In genomic region chr7:37577901-37578300, GRCh38 we compare ENCODE assay signal across 16 cellular contexts.
DNase-seq lines count a peak whose midpoint lies in the region; ATAC-seq and TF ChIP-seq lines count a peak whose summit lies in the region.
"Had no signal": no experiment of that assay in that cellular context is flagged by ENCODE, and none has a peak within 500 bp of the region (broad histone marks: within the 10 kb centered on the region; RNA-seq: fewer than 3 reads in every experiment).

No MANE protein-coding gene starts in this region.

- no peak overlapping the region for H3K23ac ChIP-seq in mesendoderm (ENCODE audit: low read length)

- H3K18ac ChIP-seq in mesendoderm (ENCODE audit: low read length), result no peak overlapping the region

- peaks cover 15% of the 10 kb centered on the region for H3K4me1 Mint-ChIP-seq in WTC11
- H3K4me1 Mint-ChIP-seq: CD8-positive, alpha-beta memory T cell; IgD-negative memory B cell had no signal

- no peak overlapping the region for H3K4ac ChIP-seq in mesendoderm (ENCODE audit: low read depth, low read length)

- TF ChIP-seq CTCF in WTC11 (IDR thresholded peaks at IDR 0.05), result no peak
- TF ChIP-seq CTCF in suprapubic skin (IDR thresholded peaks at IDR 0.05), result no peak

- H3K56ac ChIP-seq in mesendoderm (ENCODE audit: low read length), result no peak overlapping the region

- TF ChIP-seq EP300 in suprapubic skin (IDR thresholded peaks at IDR 0.05), result no peak

- H3K4me1 ChIP-seq in HUES6 (ENCODE audit: control insufficient read depth, insufficient read depth, low read length), result peaks cover 9% of the 10 kb centered on the region
- no peaks in the 10 kb centered on the region for H3K4me1 ChIP-seq in mesendoderm (ENCODE audit: control insufficient read depth, low read depth, low read length)
- H3K4me1 ChIP-seq in suprapubic skin, result no peaks in the 10 kb centered on the region
- H3K4me1 ChIP-seq: BLaER1, Caco-2 had no signal

- CTCF ChIA-PET in WTC11 (lab: Charles Lee), result interaction anchor here (0.8 to 1.7 kb wide), 5 partner anchors 25 to 753 kb away, joined by 3 to 6 read pairs (median 3); no protein-coding TSS in a partner anchor

- H3K4me3 ChIP-seq in HUES6 (ENCODE audit: low read depth, low read length) (no peak overlapping the region), mesendoderm (ENCODE audit: low read length) (no peak overlapping the region), suprapubic skin (no peak overlapping the region)
- H3K4me3 ChIP-seq: BLaER1 had no signal

- H3K36me3 Mint-ChIP-seq in WTC11, result no peaks in the 10 kb centered on the region
- H3K36me3 Mint-ChIP-seq: CD8-positive, alpha-beta memory T cell had no signal

- 0 out of 2 replicates have a peak overlapping the region, but pooled peaks have one; percentile 22 for H3K27ac ChIP-seq in HUES6 (ENCODE audit: low read depth, low read length)
- H3K27ac ChIP-seq in mesendoderm (ENCODE audit: low read depth, low read length), result no peak overlapping the region
- no peak overlapping the region for H3K27ac ChIP-seq in suprapubic skin
- H3K27ac ChIP-seq: BLaER1, HL-60 had no signal

- H3K9ac ChIP-seq in HUES6 (ENCODE audit: low read length) (no peak overlapping the region), mesendoderm (ENCODE audit: low read length) (no peak overlapping the region)
- H3K9ac ChIP-seq: BLaER1 had no signal

- ATAC-seq in WTC11, result peak; percentile 85
- ATAC-seq: HCT116 had no signal

- intact Hi-C loops in posterior cingulate gyrus (cut with DNase I), result no loop called here

- H3K79me2 ChIP-seq in mesendoderm (ENCODE audit: control insufficient read depth, insufficient read depth, low read length), result no peaks in the 10 kb centered on the region

- no peak overlapping the region for H3K4me3 Mint-ChIP-seq in WTC11
- H3K4me3 Mint-ChIP-seq: CD8-positive, alpha-beta memory T cell; IgD-negative memory B cell had no signal

- H3K9me3 ChIP-seq in HUES6 (ENCODE audit: control insufficient read depth, insufficient read depth, low read depth, low read length) (no peaks in the 10 kb centered on the region), suprapubic skin (no peaks in the 10 kb centered on the region)
- H3K9me3 ChIP-seq: BLaER1, Caco-2 had no signal

- H3K36me3 ChIP-seq in HUES6 (ENCODE audit: control insufficient read depth, insufficient read depth, low read length) (no peaks in the 10 kb centered on the region), mesendoderm (ENCODE audit: control insufficient read depth, insufficient read depth, low read length) (no peaks in the 10 kb centered on the region), suprapubic skin (no peaks in the 10 kb centered on the region)
- H3K36me3 ChIP-seq: BLaER1 had no signal

- H3K27me3 ChIP-seq in HUES6 (ENCODE audit: control insufficient read depth, insufficient read depth, low read length) (no peaks in the 10 kb centered on the region), mesendoderm (ENCODE audit: insufficient read depth, low read length, poor library complexity) (no peaks in the 10 kb centered on the region), suprapubic skin (no peaks in the 10 kb centered on the region)
- H3K27me3 ChIP-seq: BLaER1 had no signal

- no peak overlapping the region for H2BK5ac ChIP-seq in mesendoderm (ENCODE audit: low read length)

- no peak for DNase-seq in WTC11 (ENCODE audit: low spot score)
- peak; percentile 26 for DNase-seq in mesendoderm
- DNase-seq in NCI-H345 (lab: John Stamatoyannopoulos, UW), result no peak
- no peak for DNase-seq in suprapubic skin (ENCODE audit: low spot score in 2 of 2)
- DNase-seq in DMS79 treated with DMSO at 0.1 percent for 48 hours (lab: John Stamatoyannopoulos, UW), result no peak
- DNase-seq in posterior cingulate gyrus, result no peak
- DNase-seq: AML-193; Caco-2; CD8-positive, alpha-beta memory T cell; GF-D8; KG1 had no signal

- H2BK120ac ChIP-seq in mesendoderm (ENCODE audit: low read depth, low read length), result no peak overlapping the region

- H2AK5ac ChIP-seq in mesendoderm (ENCODE audit: low read length), result no peak overlapping the region

- H2BK15ac ChIP-seq in mesendoderm (replicated peaks; ENCODE audit: low read depth), result no peak overlapping the region

- no peak overlapping the region for H4K5ac ChIP-seq in mesendoderm (ENCODE audit: low read length)

- no peaks in the 10 kb centered on the region for H3K27me3 Mint-ChIP-seq in WTC11 (ENCODE audit: low read depth)

- H3K9me3 Mint-ChIP-seq in WTC11, result no peaks in the 10 kb centered on the region
- H3K9me3 Mint-ChIP-seq: CD8-positive, alpha-beta memory T cell; IgD-negative memory B cell had no signal

- POLR2A ChIA-PET in WTC11 (lab: Charles Lee), result no interaction called here

- no peaks in the 10 kb centered on the region for H3K79me1 ChIP-seq in mesendoderm (ENCODE audit: low read length)

- H4K8ac ChIP-seq in mesendoderm (ENCODE audit: low read depth, low read length), result no peak overlapping the region

- TF ChIP-seq POLR2A in suprapubic skin (IDR thresholded peaks at IDR 0.05), result no peak

- H3K27ac Mint-ChIP-seq in WTC11, result peak overlapping the region; percentile 64; the same call in 1 of the 2 replicates
- H3K27ac Mint-ChIP-seq: CD8-positive, alpha-beta memory T cell; IgD-negative memory B cell had no signal

- WGBS in mesendoderm (ENCODE audit: extremely low coverage, insufficient coverage, low lambda C conversion rate), result no CpG with 5 or more reads among the region's 4 CpGs
- WGBS in suprapubic skin, result 55% methylated on average over 4 of the region's 4 CpGs

- H3K4me2 ChIP-seq in mesendoderm (ENCODE audit: low read length), result no peak overlapping the region
- H3K4me2 ChIP-seq: BLaER1 had no signal

TF ChIP-seq in WTC11, 78 proteins besides CTCF, POLR2A, EP300 and RAD21:
- TF ChIP-seq FOXP4 (CRISPR knock-in tag; IDR thresholded peaks at IDR 0.05) (no peak), HMGA2 (CRISPR knock-in tag; IDR thresholded peaks at IDR 0.05) (no peak), MAX (CRISPR knock-in tag; IDR thresholded peaks at IDR 0.05) (no peak), KAT7 (CRISPR knock-in tag; IDR thresholded peaks at IDR 0.05; ENCODE audit: borderline replicate concordance) (no peak), ZNF396 (CRISPR knock-in tag; IDR thresholded peaks at IDR 0.05; ENCODE audit: borderline replicate concordance) (no peak), GRHL2 (CRISPR knock-in tag; IDR thresholded peaks at IDR 0.05; ENCODE audit: insufficient replicate concordance, severe bottlenecking) (no peak), USF1 (CRISPR knock-in tag; IDR thresholded peaks at IDR 0.05) (no peak), TP53 (CRISPR knock-in tag; IDR thresholded peaks at IDR 0.05) (no peak), ZNF138 (CRISPR knock-in tag; conservative IDR thresholded peaks at IDR 0.05) (no peak), TEAD1 (CRISPR knock-in tag; IDR thresholded peaks at IDR 0.05) (no peak), ATF3 (CRISPR knock-in tag; conservative IDR thresholded peaks at IDR 0.05) (no peak), GTF2I (CRISPR knock-in tag; conservative IDR thresholded peaks at IDR 0.05) (no peak), E2F4 (CRISPR knock-in tag; IDR thresholded peaks at IDR 0.05; ENCODE audit: borderline replicate concordance, low read depth) (no peak), ZNF219 (CRISPR knock-in tag; IDR thresholded peaks at IDR 0.05; ENCODE audit: borderline replicate concordance) (no peak), USF2 (CRISPR knock-in tag; IDR thresholded peaks at IDR 0.05) (no peak)
